9 cellular contexts compared by ENCODE assay signal in genomic region chr16:10862432-10862831, GRCh38. TPM values are rescaled to one million over a fixed set of nuclear protein-coding genes. Genes with fewer than 3 reads are reported as not detected.
DNase-seq lines count a peak whose midpoint lies in the region; ATAC-seq and TF ChIP-seq lines count a peak whose summit lies in the region.
"Had no signal": no experiment of that assay in that cellular context is flagged by ENCODE, and none has a peak within 500 bp of the region (broad histone marks: within the 10 kb centered on the region; RNA-seq: fewer than 3 reads in every experiment).

No MANE protein-coding gene starts in this region.

- no peaks in the 10 kb centered on the region for H4K20me1 ChIP-seq in IMR-90 (ENCODE audit: insufficient read depth, low read length)

- H3K4me1 ChIP-seq in IMR-90 (ENCODE audit: control insufficient read depth, insufficient read depth, low read length) (no peaks in the 10 kb centered on the region), adipocyte (ENCODE audit: control insufficient read depth, insufficient read depth, low read length) (peaks cover 12% of the 10 kb centered on the region), lower lobe of right lung (peaks cover 18% of the 10 kb centered on the region)

- H2AFZ ChIP-seq in IMR-90 (replicated peaks; ENCODE audit: low read length, poor library complexity): no peak overlapping the region

- POLR2A ChIA-PET in IMR-90 (lab: Charles Lee; ENCODE audit: unreplicated experiment): no interaction called here

- intact Hi-C loops in IMR-90 (cut with micrococcal nuclease) (no loop called here), lower lobe of right lung (cut with DNase I) (no loop called here)

- H2AK5ac ChIP-seq in IMR-90 (ENCODE audit: low read depth, low read length): no peak overlapping the region

- no TSS peak for BruUV-seq in IMR-90 (replicated peaks; lab: Mats Ljungman, UMichigan)

- no peak for TF ChIP-seq RAD21 in IMR-90 (IDR thresholded peaks at IDR 0.05; ENCODE audit: low read length)

- no peak overlapping the region for H4K8ac ChIP-seq in IMR-90 (ENCODE audit: low read depth in 2 of 2, low read length in 2 of 2)

- no peaks in the 10 kb centered on the region for H3K9me3 ChIP-seq in IMR-90 (ENCODE audit: control insufficient read depth, insufficient read depth, low read length)
- no peaks in the 10 kb centered on the region for H3K9me3 ChIP-seq in adipocyte (ENCODE audit: control insufficient read depth, low read length)
- no peaks in the 10 kb centered on the region for H3K9me3 ChIP-seq in lower lobe of right lung

- H2BK20ac ChIP-seq in IMR-90 (ENCODE audit: low read depth, low read length): no peak overlapping the region

- in situ Hi-C loops in IMR-90 (cut with MboI; ENCODE audit: low sequenced_read_pairs): no loop called here

- H4K5ac ChIP-seq in IMR-90 (ENCODE audit: low read depth, low read length): no peak overlapping the region

- peaks cover 2% of the 10 kb centered on the region for H3K27me3 ChIP-seq in IMR-90 (ENCODE audit: control insufficient read depth, insufficient read depth, low read length)
- no peaks in the 10 kb centered on the region for H3K27me3 ChIP-seq in adipocyte (replicated peaks; ENCODE audit: control insufficient read depth, insufficient read depth, low read length)
- no peaks in the 10 kb centered on the region for H3K27me3 ChIP-seq in lower lobe of right lung (ENCODE audit: low read depth)

- H2BK5ac ChIP-seq in IMR-90 (ENCODE audit: low read depth, low read length, poor library complexity, severe bottlenecking): no peak overlapping the region

- WGBS in IMR-90 (ENCODE audit: extremely low coverage in 2 of 2, insufficient read length in 1 of 2), 2 experiments: 67% methylated on average over 1 of the region's 2 CpGs; no CpG with 5 or more reads in 1 of the 2 experiments

- H3K14ac ChIP-seq in IMR-90 (replicated peaks; ENCODE audit: low read depth, low read length): no peak overlapping the region

- TF ChIP-seq POLR2A in IMR-90 (IDR thresholded peaks at IDR 0.05; ENCODE audit: low read depth, low read length): no peak

- H3K36me3 ChIP-seq in IMR-90 (ENCODE audit: control insufficient read depth, insufficient read depth, low read length): no peaks in the 10 kb centered on the region
- H3K36me3 ChIP-seq in adipocyte (ENCODE audit: control insufficient read depth, insufficient read depth, low read length, severe bottlenecking): no peaks in the 10 kb centered on the region
- no peaks in the 10 kb centered on the region for H3K36me3 ChIP-seq in lower lobe of right lung

- ATAC-seq in IMR-90 (ENCODE audit: low read depth) (no peak), lower lobe of right lung (peak; percentile 91 to 92)

- dilution Hi-C loops in IMR-90 (cut with HindIII; ENCODE audit: low sequenced_read_pairs, unreplicated experiment): no loop called here

- no peak overlapping the region for H3K56ac ChIP-seq in IMR-90 (ENCODE audit: extremely low read depth, insufficient read depth, low read length)

- H3K4ac ChIP-seq in IMR-90 (ENCODE audit: low read depth, low read length): no peak overlapping the region

- H3K9me1 ChIP-seq in IMR-90 (ENCODE audit: insufficient read depth, low read length): no peaks in the 10 kb centered on the region

- H2BK15ac ChIP-seq in IMR-90 (ENCODE audit: low read depth, low read length): no peak overlapping the region

- no peak overlapping the region for H4K91ac ChIP-seq in IMR-90 (ENCODE audit: insufficient read depth, low read depth, low read length)

- no peak overlapping the region for H3K27ac ChIP-seq in IMR-90 (ENCODE audit: insufficient read depth, low read length)
- H3K27ac ChIP-seq in lower lobe of right lung: no peak overlapping the region

- H3K9ac ChIP-seq in IMR-90 (ENCODE audit: low read depth, low read length) (no peak overlapping the region), adipocyte (ENCODE audit: low read length) (no peak overlapping the region)

- H3K79me1 ChIP-seq in IMR-90 (ENCODE audit: low read depth in 1 of 2, low read length in 2 of 2): no peaks in the 10 kb centered on the region

- H3K4me3 ChIP-seq in AG10803 (ENCODE audit: low read length) (no peak overlapping the region), IMR-90 (ENCODE audit: insufficient read depth, low read depth, low read length) (no peak overlapping the region), adipocyte (ENCODE audit: low read length) (no peak overlapping the region), lower lobe of right lung (no peak overlapping the region)

- TF ChIP-seq CTCF in AG10803 (conservative IDR thresholded peaks at IDR 0.05; ENCODE audit: low read length) (no peak), IMR-90 (conservative IDR thresholded peaks at IDR 0.05; ENCODE audit: low read depth, low read length) (no peak), lower lobe of right lung (IDR thresholded peaks at IDR 0.05) (no peak)

- DNase-seq in AG10803 (ENCODE audit: low read depth): peak; percentile 82
- DNase-seq in IMR-90: peak; percentile 54
- DNase-seq in adipocyte (ENCODE audit: low read depth): peak; percentile 12
- peak; percentile 81 for DNase-seq in lower lobe of right lung
- DNase-seq in HUDEP-2 (lab: John Stamatoyannopoulos, UW; ENCODE audit: unreplicated experiment in 76 of 76): no peak
- no peak for DNase-seq in hippocampal formation (lab: John Stamatoyannopoulos, UW)
- DNase-seq in activated CD4-positive, alpha-beta T cell treated with anti-CD3 and anti-CD28 coated beads, Interleukin-2, amount 50 U/mL, for 4 hours: no peak
- DNase-seq in T-helper 2 cell: no peak

- no peak overlapping the region for H3K18ac ChIP-seq in IMR-90 (ENCODE audit: low read depth, low read length)

- no peak overlapping the region for H3K23ac ChIP-seq in IMR-90 (ENCODE audit: low read depth, low read length)

- no peak overlapping the region for H3K4me2 ChIP-seq in IMR-90 (ENCODE audit: low read depth, low read length)

- no peak overlapping the region for H2AK9ac ChIP-seq in IMR-90 (replicated peaks; ENCODE audit: low read depth, low read length, poor library complexity)

- CTCF ChIA-PET in IMR-90 (lab: Yijun Ruan, JAX): no interaction called here

- no peak overlapping the region for H2BK120ac ChIP-seq in IMR-90 (ENCODE audit: low read depth, low read length)

TF ChIP-seq in IMR-90, 13 proteins besides CTCF, POLR2A, EP300 and RAD21:
- TF ChIP-seq SMC3 (IDR thresholded peaks at IDR 0.05; ENCODE audit: low read depth, low read length) (no peak), ELK1 (IDR thresholded peaks at IDR 0.05; ENCODE audit: borderline replicate concordance, low read depth, low read length) (no peak), FOS (IDR thresholded peaks at IDR 0.05; ENCODE audit: low read depth, low read length) (no peak), CEBPB (IDR thresholded peaks at IDR 0.05; ENCODE audit: low read depth, low read length) (peak; percentile 35; the same call in 1 of the 2 replicates), MAZ (IDR thresholded peaks at IDR 0.05; ENCODE audit: borderline replicate concordance, low read depth, low read length) (no peak), RFX5 (IDR thresholded peaks at IDR 0.05; ENCODE audit: low read depth, low read length) (no peak), NFE2L2 (IDR thresholded peaks at IDR 0.05; ENCODE audit: low read depth, low read length) (no peak), USF2 (IDR thresholded peaks at IDR 0.05; ENCODE audit: low read depth, low read length) (no peak), MXI1 (IDR thresholded peaks at IDR 0.05; ENCODE audit: borderline replicate concordance, low read depth, low read length) (no peak)

RNA-seq across cellular contexts. Expression of gene CIITA, which starts 14.6 kb away (rescaled TPM):
- total RNA-seq in IMR-90 (2012; rRNA removed) (not detected in 2 replicates), lower lobe of right lung (119 TPM)
- polyA plus RNA-seq in IMR-90 (2012; rRNA removed): 0.04 and 0.10 TPM in 2 replicates
- 0.03 and 0.11 TPM in 2 replicates for polyA plus RNA-seq in IMR-90 (2012; cell fraction: cytosol; rRNA removed)
- polyA plus RNA-seq in IMR-90 (2012; cell fraction: nucleus; rRNA removed; ENCODE audit: low replicate concordance): 0.29 and 0.36 TPM in 2 replicates

RNA-seq across cellular contexts. Expression of gene TVP23A, which starts 43.8 kb away (rescaled TPM):
- total RNA-seq in IMR-90 (2012; rRNA removed) (not detected in 2 replicates), lower lobe of right lung (0.24 TPM)
- not detected in 2 replicates for polyA plus RNA-seq in IMR-90 (2012; rRNA removed)
- polyA plus RNA-seq in IMR-90 (2012; cell fraction: cytosol; rRNA removed): not detected in 2 replicates
- not detected in 2 replicates for polyA plus RNA-seq in IMR-90 (2012; cell fraction: nucleus; rRNA removed; ENCODE audit: low replicate concordance)
- total RNA-seq: lung microvascular endothelial cell had no signal

Comparison
In these comparisons a context has a peak if more than half of its experiments do, and no peak if none do; other contexts are left out.
1. DNase-seq: peak in AG10803 (single experiment), IMR-90 (single experiment), adipocyte (single experiment) and lower lobe of right lung (single experiment); none in HUDEP-2 (0 of 76), hippocampal formation (0 of 2), activated CD4-positive, alpha-beta T cell treated with anti-CD3 and anti-CD28 coated beads, Interleukin-2, amount 50 U/mL, for 4 hours (0 of 2) and T-helper 2 cell (0 of 5).
2. RNA of gene CIITA, which starts 14.6 kb away (total RNA-seq): 119 TPM in lower lobe of right lung (single experiment); not detected in IMR-90; every median in the first group is over 100 times any median in the second.